In the genomic region with DNA sequence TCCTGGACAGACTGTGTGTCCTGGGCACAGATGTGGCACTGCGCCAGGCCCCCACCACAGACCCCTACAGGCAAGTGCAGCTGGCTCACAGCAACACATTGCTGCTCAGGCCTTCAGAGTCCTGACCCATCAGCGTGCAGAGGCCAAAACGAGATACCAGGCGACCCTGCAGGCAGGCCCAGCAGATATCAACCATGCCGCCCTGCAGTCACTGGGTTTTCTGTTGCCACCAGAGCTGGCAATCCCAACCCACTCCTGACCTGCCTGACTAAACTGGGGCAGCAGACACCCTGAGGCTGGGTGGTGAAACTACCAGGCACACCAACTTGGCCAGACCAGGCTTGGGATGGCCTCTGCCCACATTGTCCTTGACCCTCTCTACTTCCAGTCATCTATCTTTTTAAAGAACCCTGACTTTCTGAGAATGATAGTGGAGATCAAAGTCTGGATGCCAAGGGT, we compare ENCODE assay signal across 20 cellular contexts. TPM values are rescaled to one million over a fixed set of nuclear protein-coding genes. Genes with fewer than 3 reads are reported as not detected.
DNase-seq lines count a peak whose midpoint lies in the region; TF ChIP-seq lines count a peak whose summit lies in the region.
"Had no signal": no experiment of that assay in that cellular context is flagged by ENCODE, and none has a peak within 500 bp of the region (broad histone marks: within the 10 kb centered on the region; RNA-seq: fewer than 3 reads in every experiment).

No MANE protein-coding gene starts in this region.

- intact Hi-C loops in esophagus muscularis mucosa (cut with DNase I) = no loop called here

- WGBS in esophagus muscularis mucosa = 26% methylated on average over 3 of the region's 5 CpGs

- no peak for TF ChIP-seq RAD21 in Ishikawa (IDR thresholded peaks at IDR 0.05; ENCODE audit: low read depth)

- H3K27me3 ChIP-seq in esophagus muscularis mucosa = no peaks in the 10 kb centered on the region
- no peaks in the 10 kb centered on the region for H3K27me3 ChIP-seq in subcutaneous abdominal adipose tissue (ENCODE audit: control insufficient read depth in 5 of 5, insufficient read depth in 4 of 5, low read length in 5 of 5)
- H3K27me3 ChIP-seq: foreskin keratinocyte had no signal

- TF ChIP-seq CTCF in esophagus muscularis mucosa (IDR thresholded peaks at IDR 0.05) (no peak), mesothelial cell of epicardium (IDR thresholded peaks at IDR 0.05; ENCODE audit: unreplicated experiment) (no peak), GM20000 (IDR thresholded peaks at IDR 0.05; ENCODE audit: extremely low read depth, missing control alignments) (no peak)

- H3K9me3 Mint-ChIP-seq in mesothelial cell of epicardium = peaks cover 18% of the 10 kb centered on the region
- H3K9me3 Mint-ChIP-seq: GM23338 had no signal

- peaks cover 0 to 35% (median 23%) of the 10 kb centered on the region in 4 donors for H3K36me3 ChIP-seq in esophagus muscularis mucosa
- H3K36me3 ChIP-seq in subcutaneous abdominal adipose tissue (ENCODE audit: control insufficient read depth in 5 of 5, insufficient read depth in 5 of 5, low read length in 5 of 5) = peaks cover 0 to 42% (median 34%) of the 10 kb centered on the region in 5 donors

- H3K4me3 ChIP-seq in esophagus muscularis mucosa = no peak overlapping the region
- H3K4me3 ChIP-seq in subcutaneous abdominal adipose tissue (ENCODE audit: low read depth in 1 of 5, low read length in 5 of 5) = no peak overlapping the region
- H3K4me3 ChIP-seq: GM23338, mucosa of descending colon had no signal

- DNase-seq in esophagus muscularis mucosa (ENCODE audit: extremely low spot score) (no peak), mesothelial cell of epicardium (ENCODE audit: low spot score in 2 of 2, unreplicated experiment in 2 of 2) (no peak), HK-2 (ENCODE audit: unreplicated experiment) (no peak), GM03348 (ENCODE audit: low spot score) (no peak), GM20000 (ENCODE audit: low spot score) (no peak), AG08395 (ENCODE audit: low spot score) (no peak)
- DNase-seq: activated CD8-positive, alpha-beta memory T cell treated with anti-CD3 and anti-CD28 coated beads, Interleukin-2, amount 50 U/mL, for 4 hours; activated naive CD4-positive, alpha-beta T cell treated with Interleukin-2 at 50 U/mL for 16 hours; AML-193; endodermal cell; foreskin keratinocyte; NCI-H1092; NCI-H2171; stimulated activated CD4-positive, alpha-beta T cell treated with anti-CD3 and anti-CD28 coated beads, Interleukin-1b, Interleukin-23, amount 100 ng/mL, for 48 hours; T-helper 17 cell had no signal

- peaks cover 4 to 59% (median 24%) of the 10 kb centered on the region in 4 donors for H3K4me1 ChIP-seq in esophagus muscularis mucosa
- peaks cover 18 to 51% (median 43%) of the 10 kb centered on the region in 5 donors for H3K4me1 ChIP-seq in subcutaneous abdominal adipose tissue (ENCODE audit: control insufficient read depth in 5 of 5, insufficient read depth in 5 of 5, low read length in 5 of 5)
- H3K4me1 ChIP-seq: foreskin keratinocyte had no signal

- TF ChIP-seq EP300 in Ishikawa (IDR thresholded peaks at IDR 0.05; ENCODE audit: borderline replicate concordance) (no peak), esophagus muscularis mucosa (IDR thresholded peaks at IDR 0.05) (no peak)

- peaks cover 30% of the 10 kb centered on the region for H3K36me3 Mint-ChIP-seq in mesothelial cell of epicardium

- no peaks in the 10 kb centered on the region for H3K27me3 Mint-ChIP-seq in mesothelial cell of epicardium (ENCODE audit: low read depth)
- H3K27me3 Mint-ChIP-seq: IgD-negative memory B cell, T-helper 17 cell had no signal

- peaks cover 20% of the 10 kb centered on the region for H3K4me1 Mint-ChIP-seq in mesothelial cell of epicardium
- H3K4me1 Mint-ChIP-seq: endodermal cell, IgD-negative memory B cell had no signal

- H3K27ac ChIP-seq in esophagus muscularis mucosa (replicated peaks in 1 of 4) (peak overlapping the region; percentile 62 to 83 (median 72)), subcutaneous abdominal adipose tissue (ENCODE audit: low read depth, low read length) (peak overlapping the region; percentile 75)
- H3K27ac ChIP-seq: foreskin keratinocyte had no signal

- no peak overlapping the region for H3K4me3 Mint-ChIP-seq in mesothelial cell of epicardium
- H3K4me3 Mint-ChIP-seq: endodermal cell, GM23338, IgD-negative memory B cell, T-helper 17 cell had no signal

- TF ChIP-seq POLR2A in esophagus muscularis mucosa (IDR thresholded peaks at IDR 0.05; ENCODE audit: low read depth) = no peak

- peak overlapping the region; percentile 67 for H3K27ac Mint-ChIP-seq in mesothelial cell of epicardium
- H3K27ac Mint-ChIP-seq: endodermal cell, GM23338, IgD-negative memory B cell, T-helper 17 cell had no signal

- H3K9me3 ChIP-seq in esophagus muscularis mucosa = no peaks in the 10 kb centered on the region
- H3K9me3 ChIP-seq in subcutaneous abdominal adipose tissue (ENCODE audit: control insufficient read depth in 5 of 5, low read length in 5 of 5) = no peaks in the 10 kb centered on the region
- H3K9me3 ChIP-seq: mucosa of descending colon had no signal

- H3K9ac ChIP-seq in subcutaneous abdominal adipose tissue (ENCODE audit: low read length in 5 of 5) = peak overlapping the region in 2 of 5 donors; percentile 48 to 49

TF ChIP-seq in Ishikawa, 13 proteins besides CTCF, POLR2A, EP300 and RAD21:
- TF ChIP-seq CREB1 (IDR thresholded peaks at IDR 0.05; ENCODE audit: low read depth) = no peak
- peak; percentile 26 for TF ChIP-seq NFIC (IDR thresholded peaks at IDR 0.05)

RNA-seq across cellular contexts. Expression of a gene that starts 20.3 kb away (rescaled TPM):
- 100 to 1,000 TPM; 100 to 156 (median 120) TPM for total RNA-seq in esophagus muscularis mucosa
- total RNA-seq in mesothelial cell of epicardium = 31.8 to 34.0 TPM (median 33.2 TPM) in 3 replicates
